Comparison of ENCODE assay signal across 9 cellular contexts in genomic region chr11:91248199-91248807, GRCh38.
DNase-seq lines count a peak whose midpoint lies in the region; TF ChIP-seq lines count a peak whose summit lies in the region.
"Had no signal": no experiment of that assay in that cellular context is flagged by ENCODE, and none has a peak within 500 bp of the region (broad histone marks: within the 10 kb centered on the region; RNA-seq: fewer than 3 reads in every experiment).

No MANE protein-coding gene starts in this region.

- no peaks in the 10 kb centered on the region for H3K79me2 ChIP-seq in osteoblast (ENCODE audit: insufficient read depth, low read length)

- H3K4me1 ChIP-seq in osteoblast (ENCODE audit: insufficient read depth, low read length), result no peaks in the 10 kb centered on the region
- H3K4me1 ChIP-seq: BLaER1 treated with 17β-estradiol and CSF1 and Interleukin-3, amounts not matched to agents 10 nM and 100 nM had no signal

- TF ChIP-seq CTCF in HFF-Myc (IDR thresholded peaks at IDR 0.05; ENCODE audit: low read depth, low read length, missing control alignments) (peak; percentile 55), osteoblast (IDR thresholded peaks at IDR 0.05; ENCODE audit: extremely low read depth, low read depth, low read length) (peak; percentile 51)

- DNase-seq in NCI-H1436 (lab: John Stamatoyannopoulos, UW) (peak; percentile 18), NCI-H1436 treated with DMSO at 0.1 percent for 48 hours (lab: John Stamatoyannopoulos, UW) (no peak), HFF-Myc (ENCODE audit: extremely low read depth, low read depth) (no peak), NCI-H748 (lab: John Stamatoyannopoulos, UW; ENCODE audit: unreplicated experiment) (peak; percentile 56), dedifferentiated amniotic fluid mesenchymal stem cell (ENCODE audit: extremely low spot score) (peak; percentile 53), osteoblast (ENCODE audit: insufficient read length, low spot score, missing footprints) (no peak), AG20443 (ENCODE audit: low spot score) (no peak)
- no peak for DNase-seq in stimulated activated CD4-positive, alpha-beta T cell treated with anti-CD3 and anti-CD28 coated beads, Interleukin-4, amount 100 ng/mL, for 4 hours

- H3K9me3 ChIP-seq in osteoblast (ENCODE audit: low read depth, low read length), result no peaks in the 10 kb centered on the region

- H3K4me3 ChIP-seq in HFF-Myc (replicated peaks; ENCODE audit: low read depth, low read length) (no peak overlapping the region), osteoblast (ENCODE audit: insufficient read depth, low read length) (no peak overlapping the region)
- H3K4me3 ChIP-seq: BLaER1 treated with 17β-estradiol and CSF1 and Interleukin-3, amounts not matched to agents 10 nM and 100 nM had no signal

- no peak overlapping the region for H2AFZ ChIP-seq in osteoblast (ENCODE audit: low read length)

- no peak overlapping the region for H3K27ac ChIP-seq in osteoblast (ENCODE audit: low read depth, low read length)
- H3K27ac ChIP-seq: BLaER1 treated with 17β-estradiol and CSF1 and Interleukin-3, amounts not matched to agents 10 nM and 100 nM had no signal

- no peaks in the 10 kb centered on the region for H3K36me3 ChIP-seq in osteoblast (ENCODE audit: insufficient read depth, low read length)
- H3K36me3 ChIP-seq: BLaER1 treated with 17β-estradiol and CSF1 and Interleukin-3, amounts not matched to agents 10 nM and 100 nM had no signal

- H4K20me1 ChIP-seq in osteoblast (ENCODE audit: insufficient read depth, low read length), result no peaks in the 10 kb centered on the region
- H4K20me1 ChIP-seq: BLaER1 treated with 17β-estradiol and CSF1 and Interleukin-3, amounts not matched to agents 10 nM and 100 nM had no signal

- H3K27me3 ChIP-seq in osteoblast (ENCODE audit: insufficient read depth, low read length), result no peaks in the 10 kb centered on the region
- H3K27me3 ChIP-seq: BLaER1 treated with 17β-estradiol and CSF1 and Interleukin-3, amounts not matched to agents 10 nM and 100 nM had no signal

- H3K4me2 ChIP-seq in osteoblast (ENCODE audit: insufficient read depth, low read length), result no peak overlapping the region
- H3K4me2 ChIP-seq: BLaER1 treated with 17β-estradiol and CSF1 and Interleukin-3, amounts not matched to agents 10 nM and 100 nM had no signal

Comparison
In these comparisons a context has a peak if more than half of its experiments do, and no peak if none do; other contexts are left out.
1. DNase-seq: peak in NCI-H1436 (single experiment), NCI-H748 (single experiment) and dedifferentiated amniotic fluid mesenchymal stem cell (single experiment); none in NCI-H1436 treated with DMSO at 0.1 percent for 48 hours (single experiment), HFF-Myc (single experiment), osteoblast (single experiment), stimulated activated CD4-positive, alpha-beta T cell treated with anti-CD3 and anti-CD28 coated beads, Interleukin-4, amount 100 ng/mL, for 4 hours (0 of 2) and AG20443 (single experiment).